In genomic region chr15:78236491-78236890, GRCh38 we compare ENCODE assay signal across 29 cellular contexts. TPM values are rescaled to one million over a fixed set of nuclear protein-coding genes. Genes with fewer than 3 reads are reported as not detected.
"Had no signal": no experiment of that assay in that cellular context is flagged by ENCODE, and none has a peak within 500 bp of the region (broad histone marks: within the 10 kb centered on the region; RNA-seq: fewer than 3 reads in every experiment).

No MANE protein-coding gene starts in this region.

- ATAC-seq: activated CD4-positive, alpha-beta T cell treated with anti-CD3 and anti-CD28 coated beads for 36 hours; activated CD8-positive, alpha-beta memory T cell treated with anti-CD3 and anti-CD28 coated beads, Interleukin-2, amount 10 ng/mL, durations not matched to agents 7 days and 5 days; activated CD8-positive, alpha-beta T cell treated with anti-CD3 and anti-CD28 coated beads, Interleukin-2, amount 10 ng/mL, durations not matched to agents 7 days and 5 days; activated naive CD8-positive, alpha-beta T cell treated with anti-CD3 and anti-CD28 coated beads, Interleukin-2, amount 50 U/mL, for 24 hours; esophagus mucosa had no signal

- H3K9me3 ChIP-seq: ascending aorta, breast epithelium, colonic mucosa had no signal

- H3K4me1 ChIP-seq: ascending aorta, breast epithelium, colonic mucosa had no signal

- H3K27me3 ChIP-seq: ascending aorta, cardiac muscle cell, colonic mucosa had no signal

- DNase-seq: activated CD4-positive, alpha-beta memory T cell treated with anti-CD3 and anti-CD28 coated beads for 36 hours; activated CD4-positive, alpha-beta T cell treated with anti-CD3 and anti-CD28 coated beads for 36 hours; activated CD4-positive, alpha-beta T cell treated with anti-CD3 and anti-CD28 coated beads, Interleukin-2, amount 10 ng/mL, durations not matched to agents 24 days and 14 days; activated CD4-positive, CD25-positive, alpha-beta regulatory T cell; activated CD4-positive, CD25-positive, alpha-beta regulatory T cell treated with anti-CD3 and anti-CD28 coated beads, Interleukin-2, amount 50 U/mL, for 72 hours; activated CD8-positive, alpha-beta memory T cell treated with anti-CD3 and anti-CD28 coated beads, Interleukin-2, amount 10 ng/mL, durations not matched to agents 7 days and 5 days; activated CD8-positive, alpha-beta memory T cell treated with anti-CD3 and anti-CD28 coated beads, Interleukin-2, amount 50 U/mL, for 4 hours; activated CD8-positive, alpha-beta T cell treated with anti-CD3 and anti-CD28 coated beads, Interleukin-2, amount 10 ng/mL, durations not matched to agents 7 days and 5 days; activated effector memory CD4-positive, alpha-beta T cell treated with anti-CD3 and anti-CD28 coated beads, Interleukin-2, amount 50 U/mL, for 16 hours; activated naive CD4-positive, alpha-beta T cell treated with anti-CD3 and anti-CD28 coated beads for 36 hours; activated naive CD8-positive, alpha-beta T cell treated with anti-CD3 and anti-CD28 coated beads for 36 hours; activated naive CD8-positive, alpha-beta T cell treated with anti-CD3 and anti-CD28 coated beads, Interleukin-2, amount 50 U/mL, for 24 hours; activated T-cell treated with anti-CD3 and anti-CD28 coated beads, Interleukin-2, amount 50 U/mL, for 1 hour; activated T-cell treated with anti-CD3 and anti-CD28 coated beads, Interleukin-2, amount 50 U/mL, for 48 hours; central memory CD4-positive, alpha-beta T cell; cerebellar nuclear complex; colonic mucosa; effector CD8-positive, alpha-beta T cell; foreskin fibroblast; T-helper 2 cell had no signal

- H3K27ac ChIP-seq: ascending aorta, breast epithelium, cardiac muscle cell, colonic mucosa, epithelial cell of prostate had no signal

- H3K36me3 ChIP-seq: ascending aorta, breast epithelium, cardiac muscle cell, colonic mucosa had no signal

- H3K4me3 ChIP-seq: ascending aorta, breast epithelium, cardiac muscle cell, colonic mucosa had no signal

RNA-seq across cellular contexts. Expression of gene ACSBG1, which starts 2.1 kb away (rescaled TPM):
- total RNA-seq: activated CD4-positive, alpha-beta T cell treated with anti-CD3 and anti-CD28 coated beads, Interleukin-2, amount 10 ng/mL, durations not matched to agents 24 days and 14 days; activated CD8-positive, alpha-beta memory T cell treated with anti-CD3 and anti-CD28 coated beads for 36 hours; activated naive CD4-positive, alpha-beta T cell treated with anti-CD3 and anti-CD28 coated beads for 36 hours; ascending aorta; dermis microvascular lymphatic vessel endothelial cell; endothelial cell of umbilical vein; esophagus mucosa; T-helper 1 cell treated with Interleukin-12 subunit alpha and Interleukin-12 subunit beta and Interleukin-4 antibody, amounts not matched to agents 30 ng/mL and 1 ng/mL, for 36 hours had no signal
